ENCODE assay signal across 7 cellular contexts in genomic region chr7:26476271-26476670, GRCh38.
"Had no signal": no experiment of that assay in that cellular context is flagged by ENCODE, and none has a peak within 500 bp of the region (broad histone marks: within the 10 kb centered on the region; RNA-seq: fewer than 3 reads in every experiment).

No MANE protein-coding gene starts in this region.

- H3K36me3 ChIP-seq: HAP-1 had no signal

- H3K4me1 ChIP-seq: HAP-1 had no signal

- H3K9me3 ChIP-seq: HAP-1 had no signal

- H3K4me3 ChIP-seq: HAP-1, K562 had no signal

- DNase-seq: GOT3, HFFc6, IMR-90, KG1 had no signal

- H3K27ac ChIP-seq: HL-60 had no signal
